Comparison of ENCODE assay signal across 31 cellular contexts in genomic region chr1:214935258-214935657, GRCh38.
"Had no signal": no experiment of that assay in that cellular context is flagged by ENCODE, and none has a peak within 500 bp of the region (broad histone marks: within the 10 kb centered on the region; RNA-seq: fewer than 3 reads in every experiment).

No MANE protein-coding gene starts in this region.

- H3K4me1 ChIP-seq: body of pancreas, breast epithelium, esophagus muscularis mucosa, gastroesophageal sphincter had no signal

- H3K4me3 ChIP-seq: body of pancreas, breast epithelium, cardiac muscle cell, coronary artery, dorsolateral prefrontal cortex, esophagus muscularis mucosa, gastroesophageal sphincter had no signal

- H3K27ac ChIP-seq: body of pancreas, breast epithelium, cardiac muscle cell, coronary artery, esophagus muscularis mucosa, gastroesophageal sphincter, WERI-Rb-1 had no signal

- H3K36me3 ChIP-seq: breast epithelium, cardiac muscle cell, esophagus muscularis mucosa, gastroesophageal sphincter, WERI-Rb-1 had no signal

- ATAC-seq: activated CD4-positive, CD25-positive, alpha-beta regulatory T cell treated with anti-CD3 and anti-CD28 coated beads, Interleukin-2, amount 50 U/mL, for 24 hours; activated CD8-positive, alpha-beta T cell treated with anti-CD3 and anti-CD28 coated beads for 36 hours; activated T-cell treated with anti-CD3 and anti-CD28 coated beads, Interleukin-2, amount 50 U/mL, for 4 hours; activated T-helper 17 cell treated with anti-CD3 and anti-CD28 coated beads, Interleukin-2, amount 50 U/mL, for 72 hours; body of pancreas; gastroesophageal sphincter; T-helper 17 cell had no signal

- H3K9me3 ChIP-seq: body of pancreas, breast epithelium, esophagus muscularis mucosa, gastroesophageal sphincter had no signal

- DNase-seq: activated B cell treated with CpG ODN at 0.5 μM for 24 hours; activated CD4-positive, alpha-beta T cell treated with anti-CD3 and anti-CD28 coated beads for 48 hours; activated CD4-positive, alpha-beta T cell treated with anti-CD3 and anti-CD28 coated beads, Interleukin-2, amount 50 U/mL, for 1 hour; activated CD4-positive, alpha-beta T cell treated with anti-CD3 and anti-CD28 coated beads, Interleukin-2, amount 50 U/mL, for 48 hours; activated CD8-positive, alpha-beta memory T cell treated with anti-CD3 and anti-CD28 coated beads for 24 hours; activated CD8-positive, alpha-beta T cell treated with anti-CD3 and anti-CD28 coated beads for 36 hours; activated effector memory CD4-positive, alpha-beta T cell treated with Interleukin-2 at 50 U/mL for 16 hours; activated gamma-delta T cell treated with Interleukin-2 at 50 U/mL for 16 hours; activated naive CD4-positive, alpha-beta T cell treated with anti-CD3 and anti-CD28 coated beads, Interleukin-2, amount 50 U/mL, for 16 hours; activated naive CD4-positive, alpha-beta T cell treated with Interleukin-2 at 50 U/mL for 16 hours; activated T-cell treated with anti-CD3 and anti-CD28 coated beads, Interleukin-2, amount 50 U/mL, for 4 hours; amniotic stem cell; anterior cingulate cortex; body of pancreas; dorsolateral prefrontal cortex; effector memory CD4-positive, alpha-beta T cell; endodermal cell; erythroblast; foreskin melanocyte; head of caudate nucleus; T-helper 1 cell; T-helper 17 cell; T1000; WERI-Rb-1 had no signal

- H3K27me3 ChIP-seq: body of pancreas, breast epithelium, cardiac muscle cell, dorsolateral prefrontal cortex, esophagus muscularis mucosa, gastroesophageal sphincter had no signal
